Comparison of ENCODE assay signal across 20 cellular contexts in genomic region chr11:11450744-11451362, GRCh38.
A peak's percentile ranks its signal among the peaks of the same experiment; 100 is the strongest.
DNase-seq lines count a peak whose midpoint lies in the region; ATAC-seq and TF ChIP-seq lines count a peak whose summit lies in the region.
"Had no signal": no experiment of that assay in that cellular context is flagged by ENCODE, and none has a peak within 500 bp of the region (broad histone marks: within the 10 kb centered on the region; RNA-seq: fewer than 3 reads in every experiment).

No MANE protein-coding gene starts in this region.

- no peak overlapping the region for H3K27ac Mint-ChIP-seq in effector memory CD8-positive, alpha-beta T cell
- H3K27ac Mint-ChIP-seq: CD4-positive, alpha-beta T cell; naive thymus-derived CD8-positive, alpha-beta T cell; stimulated activated naive B cell treated with anti-CD40 and anti-IgM and Interleukin-4, amounts not matched to agents 10 μg/mL and 1 μg/mL and 100 μg/mL, for 72 hours had no signal

- in situ Hi-C loops in HAP-1 (cut with MboI; ENCODE audit: low sequenced_read_pairs), result no loop called here

- H3K4me3 Mint-ChIP-seq in effector memory CD8-positive, alpha-beta T cell, result no peak overlapping the region
- H3K4me3 Mint-ChIP-seq: CD4-positive, alpha-beta T cell; naive thymus-derived CD8-positive, alpha-beta T cell; stimulated activated naive B cell treated with anti-CD40 and anti-IgM and Interleukin-4, amounts not matched to agents 10 μg/mL and 1 μg/mL and 100 μg/mL, for 72 hours had no signal

- peak; percentile 46 for ATAC-seq in PC-3
- no peak for ATAC-seq in effector memory CD8-positive, alpha-beta T cell (replicated peaks)
- ATAC-seq: naive thymus-derived CD8-positive, alpha-beta T cell had no signal

- no peaks in the 10 kb centered on the region for H4K20me1 ChIP-seq in PC-3 (ENCODE audit: low read length)
- no peaks in the 10 kb centered on the region for H4K20me1 ChIP-seq in osteoblast (ENCODE audit: insufficient read depth, low read length)

- H2AFZ ChIP-seq in PC-3 (ENCODE audit: low read length) (no peak overlapping the region), osteoblast (ENCODE audit: low read length) (no peak overlapping the region)

- H3K36me3 ChIP-seq in PC-3 (ENCODE audit: low read depth, low read length), result no peaks in the 10 kb centered on the region
- H3K36me3 ChIP-seq in osteoblast (ENCODE audit: insufficient read depth, low read length), result no peaks in the 10 kb centered on the region
- H3K36me3 ChIP-seq in HAP-1 (replicated peaks), result no peaks in the 10 kb centered on the region

- no peak overlapping the region for H3K9ac ChIP-seq in PC-3 (ENCODE audit: low read length)

- H3K4me1 ChIP-seq in PC-3 (ENCODE audit: insufficient read depth, low read length) (peaks cover 15% of the 10 kb centered on the region), osteoblast (ENCODE audit: insufficient read depth, low read length) (peaks cover 5% of the 10 kb centered on the region), HAP-1 (peaks cover 4% of the 10 kb centered on the region; the same call in 1 of the 2 replicates)

- H3K4me1 Mint-ChIP-seq in effector memory CD8-positive, alpha-beta T cell (ENCODE audit: low read depth in 2 of 2), result no peaks in the 10 kb centered on the region
- H3K4me1 Mint-ChIP-seq: naive thymus-derived CD8-positive, alpha-beta T cell had no signal

- H3K36me3 Mint-ChIP-seq in effector memory CD8-positive, alpha-beta T cell (ENCODE audit: insufficient read depth), result no peaks in the 10 kb centered on the region
- H3K36me3 Mint-ChIP-seq: naive thymus-derived CD8-positive, alpha-beta T cell; stimulated activated naive B cell treated with anti-CD40 and anti-IgM and Interleukin-4, amounts not matched to agents 10 μg/mL and 1 μg/mL and 100 μg/mL, for 72 hours had no signal

- POLR2A ChIA-PET in PC-3 (lab: Charles Lee; ENCODE audit: unreplicated experiment), result no interaction called here

- H3K4me3 ChIP-seq in PC-3 (ENCODE audit: low read length) (no peak overlapping the region), osteoblast (ENCODE audit: insufficient read depth, low read length) (no peak overlapping the region), HAP-1 (no peak overlapping the region)

- no peaks in the 10 kb centered on the region for H3K9me3 Mint-ChIP-seq in effector memory CD8-positive, alpha-beta T cell
- H3K9me3 Mint-ChIP-seq: CD4-positive, alpha-beta T cell; naive thymus-derived CD8-positive, alpha-beta T cell had no signal

- CTCF ChIA-PET in PC-3 (lab: Charles Lee), result no interaction called here

- H3K27me3 Mint-ChIP-seq in effector memory CD8-positive, alpha-beta T cell, result peaks cover 16 to 50% of the 10 kb centered on the region in 2 donors
- H3K27me3 Mint-ChIP-seq: CD4-positive, alpha-beta T cell had no signal

- intact Hi-C loops in PC-3 (cut with micrococcal nuclease), result no loop called here

- H3K79me2 ChIP-seq in PC-3 (ENCODE audit: low read length) (no peaks in the 10 kb centered on the region), osteoblast (ENCODE audit: insufficient read depth, low read length) (no peaks in the 10 kb centered on the region)

- H3K27ac ChIP-seq in PC-3 (ENCODE audit: low read length) (no peak overlapping the region), osteoblast (ENCODE audit: low read depth, low read length) (peak overlapping the region; percentile 7)

- TF ChIP-seq CTCF in PC-3 (conservative IDR thresholded peaks at IDR 0.05; ENCODE audit: low read depth, low read length) (no peak), osteoblast (IDR thresholded peaks at IDR 0.05; ENCODE audit: extremely low read depth, low read depth, low read length) (no peak)

- H3K4me2 ChIP-seq in PC-3 (ENCODE audit: low read length), result no peak overlapping the region
- no peak overlapping the region for H3K4me2 ChIP-seq in osteoblast (ENCODE audit: insufficient read depth, low read length)

- no TSS peak for BruUV-seq in PC-3 (replicated peaks; lab: Mats Ljungman, UMichigan)

- H3K9me3 ChIP-seq in PC-3 (ENCODE audit: low read length), result no peaks in the 10 kb centered on the region
- H3K9me3 ChIP-seq in osteoblast (ENCODE audit: low read depth, low read length), result no peaks in the 10 kb centered on the region
- H3K9me3 ChIP-seq in HAP-1, result no peaks in the 10 kb centered on the region

- H3K9me2 ChIP-seq in PC-3 (replicated peaks; ENCODE audit: low read length), result no peaks in the 10 kb centered on the region

- no peaks in the 10 kb centered on the region for H3F3A ChIP-seq in PC-3 (ENCODE audit: low read length, unreplicated experiment)

- DNase-seq in EH (ENCODE audit: low read depth) (peak; percentile 97), PC-3 (peak; percentile 51), dedifferentiated amniotic fluid mesenchymal stem cell (ENCODE audit: extremely low spot score) (peak; percentile 15), osteoblast (ENCODE audit: insufficient read length, low spot score, missing footprints) (peak; percentile 90), NCI-H1417 (lab: John Stamatoyannopoulos, UW) (no peak), HAP-1 (ENCODE audit: low spot score in 2 of 2) (no peak), hippocampal formation (lab: John Stamatoyannopoulos, UW) (no peak)
- no peak for DNase-seq in effector memory CD8-positive, alpha-beta T cell
- DNase-seq: anterior cingulate cortex; CD4-positive, alpha-beta T cell; effector memory CD4-positive, alpha-beta T cell; GF-D8; glutamatergic neuron; left colon; naive thymus-derived CD8-positive, alpha-beta T cell; NCI-H1930; NCI-H526 treated with DMSO at 0.1 percent for 48 hours; RPMI8226; stimulated activated CD4-positive, alpha-beta T cell treated with anti-CD3 and anti-CD28 coated beads, Interleukin-4, amount 100 ng/mL, for 4 hours; stimulated activated naive B cell treated with anti-CD40 and anti-IgM and Interleukin-4, amounts not matched to agents 10 μg/mL and 1 μg/mL and 100 μg/mL, for 72 hours had no signal

- no peaks in the 10 kb centered on the region for H3K27me3 ChIP-seq in PC-3 (ENCODE audit: low read length)
- peaks cover 16% of the 10 kb centered on the region for H3K27me3 ChIP-seq in osteoblast (ENCODE audit: insufficient read depth, low read length)
- H3K27me3 ChIP-seq in HAP-1 (ENCODE audit: low read depth), result no peaks in the 10 kb centered on the region

Comparison
In these comparisons a context has a peak if more than half of its experiments do, and no peak if none do; other contexts are left out.
1. DNase-seq: peak in EH (single experiment), PC-3 (single experiment), dedifferentiated amniotic fluid mesenchymal stem cell (single experiment) and osteoblast (single experiment); none in NCI-H1417 (0 of 3), effector memory CD8-positive, alpha-beta T cell (0 of 3), HAP-1 (0 of 2) and hippocampal formation (0 of 2).